8 cellular contexts compared by ENCODE assay signal in the genomic region with DNA sequence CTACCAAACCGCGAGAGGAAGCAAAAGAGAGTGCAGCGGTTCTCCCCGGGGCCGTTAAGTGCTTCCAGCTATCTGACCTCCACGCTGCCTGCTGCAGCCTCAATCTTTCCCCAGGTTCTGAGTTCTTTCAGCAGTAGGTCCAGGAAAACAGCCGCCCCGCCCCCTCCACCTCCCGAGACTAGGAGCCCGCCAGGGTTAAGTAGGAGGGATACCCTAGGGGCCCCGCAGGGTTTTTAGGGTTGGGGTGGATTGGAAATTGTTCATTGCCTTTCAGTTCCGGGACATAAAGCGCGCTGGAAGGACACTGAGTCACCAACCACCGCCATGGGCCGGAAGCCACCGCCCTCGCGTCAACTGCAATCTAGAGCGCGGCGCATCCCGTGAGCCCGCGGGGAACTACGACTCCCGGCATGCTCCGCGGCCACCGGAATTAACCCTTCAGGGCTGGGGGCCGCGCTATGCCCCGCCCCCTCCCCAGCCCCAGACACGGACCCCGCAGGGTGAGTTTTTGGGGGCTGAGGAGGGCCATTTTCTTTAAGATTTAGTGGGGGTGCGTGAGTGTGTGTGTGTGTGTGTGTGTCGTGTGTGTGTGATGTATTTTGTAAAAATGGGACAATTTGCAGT. TPM values are rescaled to one million over a fixed set of nuclear protein-coding genes. Genes with fewer than 3 reads are reported as not detected.
A peak's percentile ranks its signal among the peaks of the same experiment; 100 is the strongest.
DNase-seq lines count a peak whose midpoint lies in the region; ATAC-seq and TF ChIP-seq lines count a peak whose summit lies in the region.

Gene MYL6B, plus strand, starts transcription at position 456 of the 624 bp plus-strand sequence. CDS start 1,332 bp downstream, outside the sequence.

- no TSS peak for BruUV-seq in IMR-90 (replicated peaks; lab: Mats Ljungman, UMichigan)
- BruUV-seq in OCI-LY7 (replicated peaks; lab: Mats Ljungman, UMichigan), result TSS peak; percentile 80

- no peak for TF ChIP-seq RAD21 in IMR-90 (IDR thresholded peaks at IDR 0.05; ENCODE audit: low read length)

- H3K79me1 ChIP-seq in IMR-90 (ENCODE audit: low read depth in 1 of 2, low read length in 2 of 2), result peaks cover 22 to 52% of the 10 kb centered on the region in 2 experiments

- H2AK5ac ChIP-seq in IMR-90 (ENCODE audit: low read depth, low read length), result peak within 1 kb of the TSS; percentile 94

- WGBS in IMR-90 (ENCODE audit: extremely low coverage in 2 of 2, insufficient read length in 1 of 2), 2 experiments, result 0% methylated on average over 14 of the region's 37 CpGs; no CpG with 5 or more reads in 1 of the 2 experiments

- H3K23ac ChIP-seq in IMR-90 (ENCODE audit: low read depth, low read length), result peak within 1 kb of the TSS; percentile 93

- H3K27ac ChIP-seq in IMR-90 (ENCODE audit: insufficient read depth, low read length), result peak within 1 kb of the TSS; percentile 73
- peak within 1 kb of the TSS; percentile 87 for H3K27ac ChIP-seq in OCI-LY7 (ENCODE audit: low read depth, low read length, poor library complexity, severe bottlenecking)

- peak within 1 kb of the TSS; percentile 70 for H3K56ac ChIP-seq in IMR-90 (ENCODE audit: extremely low read depth, insufficient read depth, low read length)

- H3K4me1 ChIP-seq in IMR-90 (ENCODE audit: control insufficient read depth, insufficient read depth, low read length) (peaks cover 11% of the 10 kb centered on the region), OCI-LY7 (ENCODE audit: insufficient read depth, low read length, poor library complexity, severe bottlenecking) (peaks cover 34% of the 10 kb centered on the region), mucosa of descending colon (ENCODE audit: low read depth) (peaks cover 17% of the 10 kb centered on the region)

- POLR2A ChIA-PET in IMR-90 (lab: Charles Lee; ENCODE audit: unreplicated experiment) (interaction anchor here (0.6 kb wide), 1 partner anchor 13 kb away, joined by 3 read pairs; no protein-coding TSS in a partner anchor), OCI-LY7 (lab: Charles Lee) (interaction anchor here (0.6 to 1.9 kb wide), 8 partner anchors 13 to 114 kb away, joined by 3 to 13 read pairs (median 3); partner anchors contain the start of genes ESYT1 and ZC3H10)

- intact Hi-C loops in IMR-90 (cut with micrococcal nuclease), result no loop called here
- intact Hi-C loops in OCI-LY7 (cut with micrococcal nuclease; ENCODE audit: unreplicated experiment), result loop anchor here (1.0 kb wide), 2 partner anchors 26 to 33 kb away; no protein-coding TSS in a partner anchor
- intact Hi-C loops in mucosa of descending colon (cut with DNase I, micrococcal nuclease), result no loop called here

- H3K27me3 ChIP-seq in IMR-90 (ENCODE audit: control insufficient read depth, insufficient read depth, low read length), result no peaks in the 10 kb centered on the region

- no peaks in the 10 kb centered on the region for H3K9me2 ChIP-seq in OCI-LY7 (ENCODE audit: insufficient read depth, low read length)

- H3K4me2 ChIP-seq in IMR-90 (ENCODE audit: low read depth, low read length) (peak within 1 kb of the TSS; percentile 83), OCI-LY7 (ENCODE audit: low read length) (peak within 1 kb of the TSS; percentile 95)

- in situ Hi-C loops in IMR-90 (cut with MboI; ENCODE audit: low sequenced_read_pairs), result no loop called here

- H3K9me3 ChIP-seq in IMR-90 (ENCODE audit: control insufficient read depth, insufficient read depth, low read length) (no peaks in the 10 kb centered on the region), OCI-LY7 (ENCODE audit: low read length) (no peaks in the 10 kb centered on the region), mucosa of descending colon (no peaks in the 10 kb centered on the region)

- peak within 1 kb of the TSS; percentile 100 for H2AK9ac ChIP-seq in IMR-90 (replicated peaks; ENCODE audit: low read depth, low read length, poor library complexity)

- TF ChIP-seq CTCF in IMR-90 (conservative IDR thresholded peaks at IDR 0.05; ENCODE audit: low read depth, low read length) (no peak), OCI-LY7 (conservative IDR thresholded peaks at IDR 0.05; ENCODE audit: low read length) (no peak), epithelial cell of esophagus (IDR thresholded peaks at IDR 0.05; ENCODE audit: insufficient read depth, low read depth, low read length, missing control alignments) (no peak), mucosa of descending colon (IDR thresholded peaks at IDR 0.05) (no peak)

- peak within 1 kb of the TSS; percentile 88; the same call in 2 of the 3 replicates for H2BK15ac ChIP-seq in IMR-90 (ENCODE audit: low read depth, low read length)

- H2AFZ ChIP-seq in IMR-90 (replicated peaks; ENCODE audit: low read length, poor library complexity) (peak within 1 kb of the TSS; percentile 93), OCI-LY7 (ENCODE audit: low read length) (peak within 1 kb of the TSS; percentile 75; the same call in 1 of the 2 replicates)

- H3K9ac ChIP-seq in IMR-90 (ENCODE audit: low read depth, low read length), result peak within 1 kb of the TSS; percentile 92

- CTCF ChIA-PET in IMR-90 (lab: Yijun Ruan, JAX) (no interaction called here), OCI-LY7 (lab: Charles Lee; ENCODE audit: unreplicated experiment) (no interaction called here)

- dilution Hi-C loops in IMR-90 (cut with HindIII; ENCODE audit: low sequenced_read_pairs, unreplicated experiment), result no loop called here

- H2BK5ac ChIP-seq in IMR-90 (ENCODE audit: low read depth, low read length, poor library complexity, severe bottlenecking), result peak within 1 kb of the TSS; percentile 78

- H3K18ac ChIP-seq in IMR-90 (ENCODE audit: low read depth, low read length), result peak within 1 kb of the TSS; percentile 48

- peak; percentile 77 for ATAC-seq in GM21528 (IDR thresholded peaks at IDR 0.05; ENCODE audit: low FRiP score, unreplicated experiment)
- ATAC-seq in IMR-90 (ENCODE audit: low read depth), result peak; percentile 95
- peak; percentile 96 for ATAC-seq in mucosa of descending colon

- peak within 1 kb of the TSS; percentile 57 for H2BK120ac ChIP-seq in IMR-90 (ENCODE audit: low read depth, low read length)

- H3K4me3 ChIP-seq in IMR-90 (ENCODE audit: insufficient read depth, low read depth, low read length), result peak within 1 kb of the TSS; percentile 66
- H3K4me3 ChIP-seq in OCI-LY7 (ENCODE audit: low read depth, low read length, poor library complexity, severe bottlenecking), result peak within 1 kb of the TSS; percentile 77
- peak within 1 kb of the TSS; percentile 82 for H3K4me3 ChIP-seq in epithelial cell of esophagus (ENCODE audit: low read length)
- H3K4me3 ChIP-seq in mucosa of descending colon, result peak within 1 kb of the TSS; percentile 29

- H4K91ac ChIP-seq in IMR-90 (ENCODE audit: insufficient read depth, low read depth, low read length), result peak within 1 kb of the TSS; percentile 69

- H4K8ac ChIP-seq in IMR-90 (ENCODE audit: low read depth in 2 of 2, low read length in 2 of 2), result peak within 1 kb of the TSS; percentile 97 to 98

- H3K4ac ChIP-seq in IMR-90 (ENCODE audit: low read depth, low read length), result peak within 1 kb of the TSS; percentile 93

- peak within 1 kb of the TSS; percentile 30; the same call in 1 of the 2 replicates for H2BK20ac ChIP-seq in IMR-90 (ENCODE audit: low read depth, low read length)

- H4K5ac ChIP-seq in IMR-90 (ENCODE audit: low read depth, low read length), result peak within 1 kb of the TSS; percentile 91

- H4K20me1 ChIP-seq in IMR-90 (ENCODE audit: insufficient read depth, low read length), result no peaks in the 10 kb centered on the region
- no peaks in the 10 kb centered on the region for H4K20me1 ChIP-seq in OCI-LY7 (ENCODE audit: insufficient read depth, low read length)

- peak within 1 kb of the TSS; percentile 98 for H3K14ac ChIP-seq in IMR-90 (replicated peaks; ENCODE audit: low read depth, low read length)

- DNase-seq in DMS 273 treated with DMSO at 0.1 percent for 48 hours (lab: John Stamatoyannopoulos, UW) (peak; percentile 66), IMR-90 (peak; percentile 88), OCI-LY7 (ENCODE audit: low spot score) (peak; percentile 95), activated T-cell treated with anti-CD3 and anti-CD28 coated beads for 1 hour (ENCODE audit: low read depth) (peak; percentile 88), epithelial cell of esophagus (ENCODE audit: low read depth) (peak; percentile 94), mucosa of descending colon (peak; percentile 95 to 97 (median 96))
- DNase-seq in stimulated activated CD8-positive, alpha-beta memory T cell treated with anti-CD3 and anti-CD28 coated beads, Interleukin-4, amount 100 ng/mL, for 1 hour (ENCODE audit: low read depth in 2 of 2, low spot score in 1 of 2), result peak; percentile 82 to 85

- H3K36me3 ChIP-seq in IMR-90 (ENCODE audit: control insufficient read depth, insufficient read depth, low read length) (peaks cover 7% of the 10 kb centered on the region), OCI-LY7 (ENCODE audit: insufficient read depth, low read length) (peaks cover 12% of the 10 kb centered on the region; the same call in 1 of the 2 replicates), mucosa of descending colon (ENCODE audit: low read depth) (no peaks in the 10 kb centered on the region)

- H3K9me1 ChIP-seq in IMR-90 (ENCODE audit: insufficient read depth, low read length), result peaks cover 14% of the 10 kb centered on the region

- TF ChIP-seq POLR2A in IMR-90 (IDR thresholded peaks at IDR 0.05; ENCODE audit: low read depth, low read length), result no peak

- H3K79me2 ChIP-seq in OCI-LY7 (ENCODE audit: insufficient read depth, low read depth, low read length), result peaks cover 11% of the 10 kb centered on the region; the same call in 1 of the 2 replicates

TF ChIP-seq in IMR-90, 13 proteins besides CTCF, POLR2A, EP300 and RAD21 (continues in another document):
- TF ChIP-seq RCOR1 (IDR thresholded peaks at IDR 0.05; ENCODE audit: insufficient replicate concordance, low read length) (peak; percentile 19), NFE2L2 (IDR thresholded peaks at IDR 0.05; ENCODE audit: low read depth, low read length) (no peak), MAZ (IDR thresholded peaks at IDR 0.05; ENCODE audit: borderline replicate concordance, low read depth, low read length) (peak; percentile 82; the same call in 1 of the 2 replicates), MAFK (IDR thresholded peaks at IDR 0.05; ENCODE audit: low read depth, low read length) (no peak), ELK1 (IDR thresholded peaks at IDR 0.05; ENCODE audit: borderline replicate concordance, low read depth, low read length) (no peak)

RNA-seq across cellular contexts. Expression of gene MYL6B, which starts in this region (rescaled TPM):
- total RNA-seq in IMR-90 (2012; rRNA removed), result 78.3 and 90.0 TPM in 2 replicates
- 112 and 117 TPM in 2 replicates for polyA plus RNA-seq in IMR-90 (2012; rRNA removed)
- 121 and 135 TPM in 2 replicates for polyA plus RNA-seq in IMR-90 (2012; cell fraction: cytosol; rRNA removed)
- polyA plus RNA-seq in IMR-90 (2012; cell fraction: nucleus; rRNA removed; ENCODE audit: low replicate concordance), result 47.4 and 68.8 TPM in 2 replicates
- total RNA-seq in OCI-LY7 (2014; rRNA removed; shearing (Covaris generic)), result 56.6 and 105 TPM in 2 replicates
- 62.6 and 77.6 TPM in 2 replicates for total RNA-seq in OCI-LY7 (2022)
- 10 to 100 TPM; 13.0 to 39.8 (median 22.7) TPM for total RNA-seq in mucosa of descending colon

Comparison
In these comparisons a context has a peak if more than half of its experiments do, and no peak if none do; other contexts are left out.
1. Peak in every context shown above with its lines: DNase-seq, ATAC-seq, H3K4me3 ChIP-seq and H3K27ac ChIP-seq.
2. H3K4me3 ChIP-seq: peak in every context shown above with its lines; median percentile 82 in epithelial cell of esophagus; 77 in OCI-LY7; 66 in IMR-90; 29 in mucosa of descending colon.